ENCODE assay signal across 8 cellular contexts in genomic region chr6:107493158-107494057, GRCh38. TPM values are rescaled to one million over a fixed set of nuclear protein-coding genes. Genes with fewer than 3 reads are reported as not detected.
DNase-seq lines count a peak whose midpoint lies in the region; ATAC-seq and TF ChIP-seq lines count a peak whose summit lies in the region.

No MANE protein-coding gene starts in this region.

- intact Hi-C loops in transverse colon (cut with DNase I; ENCODE audit: low total_unique reads) = no loop called here

- no peak for TF ChIP-seq EP300 in transverse colon (IDR thresholded peaks at IDR 0.05; ENCODE audit: low read depth)

- no peaks in the 10 kb centered on the region for H3K36me3 ChIP-seq in adipocyte (ENCODE audit: control insufficient read depth, insufficient read depth, low read length, severe bottlenecking)
- no peaks in the 10 kb centered on the region for H3K36me3 ChIP-seq in transverse colon

- 41 to 43% methylated on average over 7 to 12 of the region's 12 CpGs for WGBS in transverse colon (ENCODE audit: low coverage in 1 of 2), 2 donors

- peak overlapping the region; percentile 58 to 92 (median 85) for H3K27ac ChIP-seq in transverse colon

- H3K4me1 ChIP-seq in adipocyte (ENCODE audit: control insufficient read depth, insufficient read depth, low read length) (peaks cover 73% of the 10 kb centered on the region), transverse colon (peaks cover 7 to 47% (median 21%) of the 10 kb centered on the region in 4 donors)

- in situ Hi-C loops in transverse colon (cut with MboI; ENCODE audit: low pct_ligation_motif_present in 1 of 4, low pct_unique_long_range_greater_than_20kb in 1 of 4, low sequenced_read_pairs in 3 of 4) = loop anchor here in 1 of 4 donors (25.0 kb wide), 1 partner anchor 169 kb away; no protein-coding TSS in a partner anchor

- no peak for TF ChIP-seq POLR2A in transverse colon (IDR thresholded peaks at IDR 0.05)

- H3K9me3 ChIP-seq in adipocyte (ENCODE audit: control insufficient read depth, low read length) (no peaks in the 10 kb centered on the region), transverse colon (no peaks in the 10 kb centered on the region)

- peak overlapping the region; percentile 87 for H3K9ac ChIP-seq in adipocyte (ENCODE audit: low read length)

- H3K4me3 ChIP-seq in adipocyte (ENCODE audit: low read length) (peak overlapping the region; percentile 96), transverse colon (peak overlapping the region in 2 of 4 donors; percentile 18 to 80)

- H3K27me3 ChIP-seq in adipocyte (replicated peaks; ENCODE audit: control insufficient read depth, insufficient read depth, low read length) (no peaks in the 10 kb centered on the region), transverse colon (peaks cover 44% of the 10 kb centered on the region)

- ATAC-seq in HG03521 (IDR thresholded peaks at IDR 0.05; ENCODE audit: unreplicated experiment) = no peak

- DNase-seq in NOMO-1 treated with DMSO at 0.1 percent for 48 hours (lab: John Stamatoyannopoulos, UW; ENCODE audit: unreplicated experiment) (peak; percentile 24), NOMO-1 treated with dmso at 0.1 percent for 144 hours (lab: John Stamatoyannopoulos, UW; ENCODE audit: unreplicated experiment) (no peak), adipocyte (ENCODE audit: low read depth) (peak; percentile 74), iris pigment epithelial cell (ENCODE audit: low read depth) (peak; percentile 50), transverse colon (no peak), HK-2 (ENCODE audit: unreplicated experiment) (no peak)
- no peak for DNase-seq in activated T-cell treated with anti-CD3 and anti-CD28 coated beads, Interleukin-2, amount 50 U/mL, for 48 hours

- no peak for TF ChIP-seq CTCF in transverse colon (IDR thresholded peaks at IDR 0.05)

RNA-seq across cellular contexts. Expression of gene SOBP, which starts 3.5 kb away (rescaled TPM):
- 10 to 100 TPM in 1 of 4 donors, 1 to 10 TPM in 3; 2.6 to 15.9 (median 4.6) TPM for total RNA-seq in transverse colon

RNA-seq across cellular contexts. Expression of gene PDSS2, which starts 34.0 kb away (rescaled TPM):
- 10 to 100 TPM in 3 of 4 donors, 1 to 10 TPM in 1; 3.0 to 32.5 (median 15.6) TPM for total RNA-seq in transverse colon

Comparison
In these comparisons a context has a peak if more than half of its experiments do, and no peak if none do; other contexts are left out.
1. DNase-seq: peak in NOMO-1 treated with DMSO at 0.1 percent for 48 hours (single experiment), adipocyte (single experiment) and iris pigment epithelial cell (single experiment); none in NOMO-1 treated with dmso at 0.1 percent for 144 hours (single experiment), transverse colon (single experiment), activated T-cell treated with anti-CD3 and anti-CD28 coated beads, Interleukin-2, amount 50 U/mL, for 48 hours (0 of 2) and HK-2 (single experiment).